In genomic region chr7:77903597-77903996, GRCh38 we compare ENCODE assay signal across 8 cellular contexts.
DNase-seq lines count a peak whose midpoint lies in the region; ATAC-seq and TF ChIP-seq lines count a peak whose summit lies in the region.

No MANE protein-coding gene starts in this region.

- peak; percentile 54 for TF ChIP-seq CTCF in GM06990 (IDR thresholded peaks at IDR 0.05; ENCODE audit: insufficient read depth, low read length, poor library complexity, severe bottlenecking)
- no peak for TF ChIP-seq CTCF in RWPE1 (conservative IDR thresholded peaks at IDR 0.05; ENCODE audit: low read depth)

- no peak for DNase-seq in GM06990 (ENCODE audit: extremely low read depth, insufficient read length)
- peak; percentile 34 for DNase-seq in H7
- DNase-seq in RWPE1 (ENCODE audit: low spot score), result peak; percentile 4
- peak in 1 of 2 donors; percentile 19 for DNase-seq in left colon
- DNase-seq in foreskin melanocyte, result no peak
- DNase-seq in NCI-H1092 treated with DMSO at 0.1 percent for 48 hours (lab: John Stamatoyannopoulos, UW), result no peak
- no peak for DNase-seq in kidney glomerular epithelial cell (lab: John Stamatoyannopoulos, UW)

- no peak overlapping the region for H3K4me3 ChIP-seq in GM06990 (replicated peaks; ENCODE audit: low read depth, low read length)
- no peak overlapping the region for H3K4me3 ChIP-seq in H7 (ENCODE audit: insufficient read depth, low read depth, low read length)

- H3K36me3 ChIP-seq in GM06990 (ENCODE audit: control insufficient read depth, insufficient read depth, low read length) (no peaks in the 10 kb centered on the region), H7 (replicated peaks; ENCODE audit: control insufficient read depth, insufficient read depth, low read length) (no peaks in the 10 kb centered on the region)

- CTCF ChIA-PET in RWPE1 (lab: Yijun Ruan, JAX), result interaction anchor here (0.6 to 1.2 kb wide), 2 partner anchors 64 to 143 kb away, joined by 3 to 4 read pairs; no protein-coding TSS in a partner anchor

- H3K27me3 ChIP-seq in GM06990 (replicated peaks; ENCODE audit: control insufficient read depth, insufficient read depth, low read length), result no peaks in the 10 kb centered on the region
- H3K27me3 ChIP-seq in H7 (ENCODE audit: control insufficient read depth, insufficient read depth, low read length), result no peaks in the 10 kb centered on the region

- H3K27ac ChIP-seq in RWPE1, result no peak overlapping the region

- POLR2A ChIA-PET in RWPE1 (lab: Yijun Ruan, JAX; ENCODE audit: low non-redundant PET), result no interaction called here

- ATAC-seq in left colon (peak; percentile 47), GM18858 (IDR thresholded peaks at IDR 0.05; ENCODE audit: unreplicated experiment) (no peak)

- intact Hi-C loops in left colon (cut with DNase I, micrococcal nuclease), result no loop called here

Comparison
In these comparisons a context has a peak if more than half of its experiments do, and no peak if none do; other contexts are left out.
1. DNase-seq: peak in H7 (single experiment) and RWPE1 (single experiment); none in GM06990 (single experiment), foreskin melanocyte (single experiment), NCI-H1092 treated with DMSO at 0.1 percent for 48 hours (single experiment) and kidney glomerular epithelial cell (single experiment).